ENCODE assay signal across 14 cellular contexts in the genomic region with DNA sequence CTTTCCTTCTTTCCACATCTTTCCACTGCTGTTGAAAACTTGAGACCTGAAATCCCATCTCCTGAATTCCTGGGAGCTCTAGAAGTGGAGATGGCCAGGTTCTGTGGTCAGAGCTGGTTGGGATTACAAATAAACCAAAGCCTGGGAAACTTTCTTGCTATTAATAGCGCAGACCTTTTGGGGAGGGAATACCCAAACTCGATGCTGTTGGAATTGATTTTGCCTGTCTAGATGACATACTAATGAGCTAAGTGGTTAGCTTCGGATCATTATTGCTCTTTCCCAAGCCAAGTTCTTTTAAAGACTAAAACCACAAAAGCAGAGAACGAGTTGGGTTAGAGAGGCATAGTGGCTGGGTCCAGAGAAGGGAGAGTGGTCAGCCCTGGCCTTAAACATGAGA.
DNase-seq lines count a peak whose midpoint lies in the region; ATAC-seq and TF ChIP-seq lines count a peak whose summit lies in the region.
"Had no signal": no experiment of that assay in that cellular context is flagged by ENCODE, and none has a peak within 500 bp of the region (broad histone marks: within the 10 kb centered on the region; RNA-seq: fewer than 3 reads in every experiment).

No MANE protein-coding gene starts in this region.

- H3K36me3 Mint-ChIP-seq in endodermal cell (ENCODE audit: low read depth): peaks cover 33% of the 10 kb centered on the region
- H3K36me3 Mint-ChIP-seq in activated CD4-positive, alpha-beta T cell treated with anti-CD3 and anti-CD28 coated beads for 36 hours (ENCODE audit: low read depth): no peaks in the 10 kb centered on the region
- no peaks in the 10 kb centered on the region for H3K36me3 Mint-ChIP-seq in activated CD4-positive, alpha-beta T cell treated with anti-CD3 and anti-CD28 coated beads, Interleukin-2, amount 10 ng/mL, durations not matched to agents 24 days and 14 days (ENCODE audit: low read depth)
- H3K36me3 Mint-ChIP-seq: activated naive CD4-positive, alpha-beta T cell treated with anti-CD3 and anti-CD28 coated beads, Interleukin-2, amount 50 U/mL, for 72 hours had no signal

- WGBS in endodermal cell (ENCODE audit: insufficient coverage in 1 of 2, insufficient read length in 1 of 2), 2 experiments: 92 to 98% methylated on average over 4 of the region's 4 CpGs
- 53% methylated on average over 4 of the region's 4 CpGs for WGBS in right lobe of liver (ENCODE audit: insufficient coverage, low coverage, low lambda C conversion rate, missing lambda C conversion rate)

- CTCF ChIA-PET in activated CD4-positive, alpha-beta T cell treated with anti-CD3 and anti-CD28 coated beads for 36 hours (lab: Charles Lee): no interaction called here

- H3K9me3 ChIP-seq in HUES6 (ENCODE audit: control insufficient read depth, insufficient read depth, low read depth, low read length) (no peaks in the 10 kb centered on the region), endodermal cell (ENCODE audit: control insufficient read depth, low read length) (no peaks in the 10 kb centered on the region), parathyroid adenoma (ENCODE audit: control insufficient read depth, low read length) (no peaks in the 10 kb centered on the region), right lobe of liver (no peaks in the 10 kb centered on the region)
- H3K9me3 ChIP-seq: gastroesophageal sphincter had no signal

- no peaks in the 10 kb centered on the region for H3K27me3 ChIP-seq in HUES6 (ENCODE audit: control insufficient read depth, insufficient read depth, low read length)
- no peaks in the 10 kb centered on the region for H3K27me3 ChIP-seq in endodermal cell (ENCODE audit: control insufficient read depth, insufficient read depth, low read length, poor library complexity, severe bottlenecking)
- H3K27me3 ChIP-seq in parathyroid adenoma (ENCODE audit: control insufficient read depth, insufficient read depth, low read length): no peaks in the 10 kb centered on the region
- H3K27me3 ChIP-seq in right lobe of liver: no peaks in the 10 kb centered on the region
- H3K27me3 ChIP-seq: gastroesophageal sphincter had no signal

- no peak for ATAC-seq in activated CD4-positive, alpha-beta T cell treated with anti-CD3 and anti-CD28 coated beads for 36 hours
- ATAC-seq in right lobe of liver: no peak
- ATAC-seq: activated naive CD4-positive, alpha-beta T cell treated with anti-CD3 and anti-CD28 coated beads, Interleukin-2, amount 50 U/mL, for 72 hours; gastroesophageal sphincter had no signal

- H3K36me3 ChIP-seq in HUES6 (ENCODE audit: control insufficient read depth, insufficient read depth, low read length) (peaks cover 4% of the 10 kb centered on the region; the same call in 1 of the 2 replicates), endodermal cell (ENCODE audit: control insufficient read depth, insufficient read depth, low read length) (peaks cover 24% of the 10 kb centered on the region), parathyroid adenoma (ENCODE audit: control insufficient read depth, insufficient read depth, low read length) (no peaks in the 10 kb centered on the region), right lobe of liver (no peaks in the 10 kb centered on the region)
- H3K36me3 ChIP-seq: gastroesophageal sphincter had no signal

- H3K9ac ChIP-seq in HUES6 (ENCODE audit: low read length) (no peak overlapping the region), endodermal cell (ENCODE audit: extremely low read depth, low read length, poor library complexity, severe bottlenecking) (no peak overlapping the region), parathyroid adenoma (no peak overlapping the region)

- no peak overlapping the region for H2AFZ ChIP-seq in parathyroid adenoma

- no peak for TF ChIP-seq POLR2A in right lobe of liver (IDR thresholded peaks at IDR 0.05)

- H3K27ac ChIP-seq in HUES6 (ENCODE audit: low read depth, low read length) (peak overlapping the region; percentile 22; the same call in 1 of the 2 replicates), endodermal cell (ENCODE audit: low read depth, low read length) (no peak overlapping the region), parathyroid adenoma (no peak overlapping the region), right lobe of liver (no peak overlapping the region)

- no peak overlapping the region for H3K4me3 Mint-ChIP-seq in endodermal cell
- H3K4me3 Mint-ChIP-seq in activated CD4-positive, alpha-beta T cell treated with anti-CD3 and anti-CD28 coated beads for 36 hours: no peak overlapping the region
- H3K4me3 Mint-ChIP-seq in activated CD4-positive, alpha-beta T cell treated with anti-CD3 and anti-CD28 coated beads, Interleukin-2, amount 10 ng/mL, durations not matched to agents 24 days and 14 days: no peak overlapping the region

- TF ChIP-seq CTCF in AG09319 (IDR thresholded peaks at IDR 0.05; ENCODE audit: low read depth, low read length) (no peak), endodermal cell (conservative IDR thresholded peaks at IDR 0.05) (no peak), parathyroid adenoma (IDR thresholded peaks at IDR 0.05) (no peak), right lobe of liver (IDR thresholded peaks at IDR 0.05) (no peak)

- peak overlapping the region; percentile 91 for H3K27ac Mint-ChIP-seq in endodermal cell
- no peak overlapping the region for H3K27ac Mint-ChIP-seq in activated CD4-positive, alpha-beta T cell treated with anti-CD3 and anti-CD28 coated beads for 36 hours
- no peak overlapping the region for H3K27ac Mint-ChIP-seq in activated CD4-positive, alpha-beta T cell treated with anti-CD3 and anti-CD28 coated beads, Interleukin-2, amount 10 ng/mL, durations not matched to agents 24 days and 14 days
- H3K27ac Mint-ChIP-seq: activated naive CD4-positive, alpha-beta T cell treated with anti-CD3 and anti-CD28 coated beads, Interleukin-2, amount 50 U/mL, for 72 hours had no signal

- H3K27me3 Mint-ChIP-seq in endodermal cell (ENCODE audit: insufficient read depth): no peaks in the 10 kb centered on the region
- peaks cover 12% of the 10 kb centered on the region for H3K27me3 Mint-ChIP-seq in activated CD4-positive, alpha-beta T cell treated with anti-CD3 and anti-CD28 coated beads for 36 hours
- peaks cover 19% of the 10 kb centered on the region for H3K27me3 Mint-ChIP-seq in activated CD4-positive, alpha-beta T cell treated with anti-CD3 and anti-CD28 coated beads, Interleukin-2, amount 10 ng/mL, durations not matched to agents 24 days and 14 days

- POLR2A ChIA-PET in activated CD4-positive, alpha-beta T cell treated with anti-CD3 and anti-CD28 coated beads for 36 hours (lab: Charles Lee): no interaction called here

- DNase-seq in AG09319 (ENCODE audit: extremely low read depth, low read depth): peak; percentile 59
- DNase-seq in endodermal cell: no peak
- DNase-seq in activated CD4-positive, alpha-beta T cell treated with anti-CD3 and anti-CD28 coated beads for 36 hours: no peak
- DNase-seq in NCI-H2107 treated with DMSO at 0.1 percent for 48 hours (lab: John Stamatoyannopoulos, UW; ENCODE audit: unreplicated experiment): no peak
- DNase-seq in right lobe of liver: no peak
- DNase-seq in activated CD4-positive, alpha-beta T cell treated with anti-CD3 and anti-CD28 coated beads, Interleukin-2, amount 10 ng/mL, durations not matched to agents 24 days and 14 days: no peak
- DNase-seq: C1 segment of cervical spinal cord, kidney, NCI-H1105, NCI-H510A treated with DMSO at 0.1 percent for 48 hours had no signal

- peaks cover 43% of the 10 kb centered on the region for H3K79me2 ChIP-seq in parathyroid adenoma

- H3K9me3 Mint-ChIP-seq in endodermal cell: no peaks in the 10 kb centered on the region
- no peaks in the 10 kb centered on the region for H3K9me3 Mint-ChIP-seq in activated CD4-positive, alpha-beta T cell treated with anti-CD3 and anti-CD28 coated beads for 36 hours (ENCODE audit: low read depth)
- H3K9me3 Mint-ChIP-seq in activated CD4-positive, alpha-beta T cell treated with anti-CD3 and anti-CD28 coated beads, Interleukin-2, amount 10 ng/mL, durations not matched to agents 24 days and 14 days: no peaks in the 10 kb centered on the region
- H3K9me3 Mint-ChIP-seq: activated naive CD4-positive, alpha-beta T cell treated with anti-CD3 and anti-CD28 coated beads, Interleukin-2, amount 50 U/mL, for 72 hours had no signal

- peaks cover 53% of the 10 kb centered on the region for H3K4me1 Mint-ChIP-seq in endodermal cell
- H3K4me1 Mint-ChIP-seq in activated CD4-positive, alpha-beta T cell treated with anti-CD3 and anti-CD28 coated beads for 36 hours: no peaks in the 10 kb centered on the region
- no peaks in the 10 kb centered on the region for H3K4me1 Mint-ChIP-seq in activated CD4-positive, alpha-beta T cell treated with anti-CD3 and anti-CD28 coated beads, Interleukin-2, amount 10 ng/mL, durations not matched to agents 24 days and 14 days

- intact Hi-C loops in activated CD4-positive, alpha-beta T cell treated with anti-CD3 and anti-CD28 coated beads for 36 hours (cut with DNase I, micrococcal nuclease): no loop called here
- intact Hi-C loops in right lobe of liver (cut with DNase I): loop anchor here in 1 of 2 donors (10.0 kb wide), 1 partner anchor 98 kb away; no protein-coding TSS in a partner anchor
- intact Hi-C loops in activated CD4-positive, alpha-beta T cell treated with anti-CD3 and anti-CD28 coated beads, Interleukin-2, amount 10 ng/mL, durations not matched to agents 24 days and 14 days (cut with micrococcal nuclease): no loop called here

- H3K4me3 ChIP-seq in HUES6 (ENCODE audit: low read depth, low read length) (no peak overlapping the region), endodermal cell (ENCODE audit: low read length) (peak overlapping the region; percentile 51), parathyroid adenoma (ENCODE audit: low read depth, low read length) (no peak overlapping the region), right lobe of liver (no peak overlapping the region)
- H3K4me3 ChIP-seq: gastroesophageal sphincter had no signal

- H3K4me2 ChIP-seq in parathyroid adenoma (ENCODE audit: low read length): peak overlapping the region; percentile 16

- H3K4me1 ChIP-seq in HUES6 (ENCODE audit: control insufficient read depth, insufficient read depth, low read length): peaks cover 48% of the 10 kb centered on the region
- peaks cover 30% of the 10 kb centered on the region for H3K4me1 ChIP-seq in endodermal cell (ENCODE audit: control insufficient read depth, insufficient read depth, low read length)
- H3K4me1 ChIP-seq in parathyroid adenoma: peaks cover 22% of the 10 kb centered on the region
- peaks cover 0 to 44% (median 7%) of the 10 kb centered on the region in 4 donors for H3K4me1 ChIP-seq in right lobe of liver
